In genomic region chr17:67248291-67248690, GRCh38 we compare ENCODE assay signal across 1 cellular context.
TF ChIP-seq lines count a peak whose summit lies in the region.

No MANE protein-coding gene starts in this region.

TF ChIP-seq in GM23338, 12 proteins besides CTCF, POLR2A, EP300 and RAD21:
- TF ChIP-seq JUNB (IDR thresholded peaks at IDR 0.05; ENCODE audit: unreplicated experiment) (no peak), ZNF114 (CRISPR knock-in tag; IDR thresholded peaks at IDR 0.05) (no peak)
- TF ChIP-seq, protein P1, sequence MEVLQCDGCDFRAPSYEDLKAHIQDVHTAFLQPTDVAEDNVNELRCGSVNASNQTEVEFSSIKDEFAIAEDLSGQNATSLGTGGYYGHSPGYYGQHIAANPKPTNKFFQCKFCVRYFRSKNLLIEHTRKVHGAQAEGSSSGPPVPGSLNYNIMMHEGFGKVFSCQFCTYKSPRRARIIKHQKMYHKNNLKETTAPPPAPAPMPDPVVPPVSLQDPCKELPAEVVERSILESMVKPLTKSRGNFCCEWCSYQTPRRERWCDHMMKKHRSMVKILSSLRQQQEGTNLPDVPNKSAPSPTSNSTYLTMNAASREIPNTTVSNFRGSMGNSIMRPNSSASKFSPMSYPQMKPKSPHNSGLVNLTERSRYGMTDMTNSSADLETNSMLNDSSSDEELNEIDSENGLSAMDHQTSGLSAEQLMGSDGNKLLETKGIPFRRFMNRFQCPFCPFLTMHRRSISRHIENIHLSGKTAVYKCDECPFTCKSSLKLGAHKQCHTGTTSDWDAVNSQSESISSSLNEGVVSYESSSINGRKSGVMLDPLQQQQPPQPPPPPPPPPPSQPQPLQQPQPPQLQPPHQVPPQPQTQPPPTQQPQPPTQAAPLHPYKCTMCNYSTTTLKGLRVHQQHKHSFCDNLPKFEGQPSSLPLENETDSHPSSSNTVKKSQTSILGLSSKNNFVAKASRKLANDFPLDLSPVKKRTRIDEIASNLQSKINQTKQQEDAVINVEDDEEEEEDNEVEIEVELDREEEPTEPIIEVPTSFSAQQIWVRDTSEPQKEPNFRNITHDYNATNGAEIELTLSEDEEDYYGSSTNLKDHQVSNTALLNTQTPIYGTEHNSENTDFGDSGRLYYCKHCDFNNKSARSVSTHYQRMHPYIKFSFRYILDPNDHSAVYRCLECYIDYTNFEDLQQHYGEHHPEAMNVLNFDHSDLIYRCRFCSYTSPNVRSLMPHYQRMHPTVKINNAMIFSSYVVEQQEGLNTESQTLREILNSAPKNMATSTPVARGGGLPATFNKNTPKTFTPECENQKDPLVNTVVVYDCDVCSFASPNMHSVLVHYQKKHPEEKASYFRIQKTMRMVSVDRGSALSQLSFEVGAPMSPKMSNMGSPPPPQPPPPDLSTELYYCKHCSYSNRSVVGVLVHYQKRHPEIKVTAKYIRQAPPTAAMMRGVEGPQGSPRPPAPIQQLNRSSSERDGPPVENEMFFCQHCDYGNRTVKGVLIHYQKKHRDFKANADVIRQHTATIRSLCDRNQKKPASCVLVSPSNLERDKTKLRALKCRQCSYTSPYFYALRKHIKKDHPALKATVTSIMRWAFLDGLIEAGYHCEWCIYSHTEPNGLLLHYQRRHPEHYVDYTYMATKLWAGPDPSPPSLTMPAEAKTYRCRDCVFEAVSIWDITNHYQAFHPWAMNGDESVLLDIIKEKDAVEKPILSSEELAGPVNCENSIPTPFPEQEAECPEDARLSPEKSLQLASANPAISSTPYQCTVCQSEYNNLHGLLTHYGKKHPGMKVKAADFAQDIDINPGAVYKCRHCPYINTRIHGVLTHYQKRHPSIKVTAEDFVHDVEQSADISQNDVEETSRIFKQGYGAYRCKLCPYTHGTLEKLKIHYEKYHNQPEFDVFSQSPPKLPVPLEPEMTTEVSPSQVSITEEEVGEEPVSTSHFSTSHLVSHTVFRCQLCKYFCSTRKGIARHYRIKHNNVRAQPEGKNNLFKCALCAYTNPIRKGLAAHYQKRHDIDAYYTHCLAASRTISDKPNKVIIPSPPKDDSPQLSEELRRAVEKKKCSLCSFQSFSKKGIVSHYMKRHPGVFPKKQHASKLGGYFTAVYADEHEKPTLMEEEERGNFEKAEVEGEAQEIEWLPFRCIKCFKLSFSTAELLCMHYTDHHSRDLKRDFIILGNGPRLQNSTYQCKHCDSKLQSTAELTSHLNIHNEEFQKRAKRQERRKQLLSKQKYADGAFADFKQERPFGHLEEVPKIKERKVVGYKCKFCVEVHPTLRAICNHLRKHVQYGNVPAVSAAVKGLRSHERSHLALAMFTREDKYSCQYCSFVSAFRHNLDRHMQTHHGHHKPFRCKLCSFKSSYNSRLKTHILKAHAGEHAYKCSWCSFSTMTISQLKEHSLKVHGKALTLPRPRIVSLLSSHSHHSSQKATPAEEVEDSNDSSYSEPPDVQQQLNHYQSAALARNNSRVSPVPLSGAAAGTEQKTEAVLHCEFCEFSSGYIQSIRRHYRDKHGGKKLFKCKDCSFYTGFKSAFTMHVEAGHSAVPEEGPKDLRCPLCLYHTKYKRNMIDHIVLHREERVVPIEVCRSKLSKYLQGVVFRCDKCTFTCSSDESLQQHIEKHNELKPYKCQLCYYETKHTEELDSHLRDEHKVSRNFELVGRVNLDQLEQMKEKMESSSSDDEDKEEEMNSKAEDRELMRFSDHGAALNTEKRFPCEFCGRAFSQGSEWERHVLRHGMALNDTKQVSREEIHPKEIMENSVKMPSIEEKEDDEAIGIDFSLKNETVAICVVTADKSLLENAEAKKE (CRISPR knock-in tag; IDR thresholded peaks at IDR 0.05), result no peak
